Comparison of ENCODE assay signal across 8 cellular contexts in the genomic region with DNA sequence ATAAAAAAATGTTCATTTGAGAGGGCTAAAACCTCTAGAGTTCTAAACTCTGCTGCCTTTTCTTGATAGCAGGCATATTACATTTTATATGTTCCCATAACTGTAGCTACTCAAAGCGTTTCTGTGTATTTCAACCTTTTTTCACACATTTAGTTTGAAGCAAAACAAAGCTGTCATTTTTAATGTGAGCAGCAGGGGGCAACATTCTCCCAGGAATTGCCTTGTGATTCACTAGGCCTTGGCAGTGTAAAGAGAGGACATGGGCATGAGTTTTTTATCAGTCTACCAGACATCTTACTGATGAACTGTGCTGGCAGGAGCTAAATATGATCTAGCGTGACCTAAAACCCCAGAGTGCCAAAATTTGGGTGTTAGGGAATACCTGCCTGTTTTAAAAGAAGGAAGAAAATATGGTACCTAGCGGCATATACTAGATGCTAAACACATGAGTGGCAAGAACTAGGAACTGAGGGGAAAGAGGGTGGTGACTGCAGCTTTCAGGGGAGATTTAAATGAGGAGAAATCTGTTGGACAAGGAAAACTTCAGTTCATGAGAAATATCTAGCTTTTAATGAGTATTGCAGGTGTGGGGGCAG.
DNase-seq lines count a peak whose midpoint lies in the region; ATAC-seq and TF ChIP-seq lines count a peak whose summit lies in the region.

No MANE protein-coding gene starts in this region.

- peak; percentile 82 for TF ChIP-seq CTCF in A673 (conservative IDR thresholded peaks at IDR 0.05; ENCODE audit: low read depth, low read length)
- peak; percentile 83 for TF ChIP-seq CTCF in GM13977 (IDR thresholded peaks at IDR 0.05; ENCODE audit: extremely low read depth, insufficient read depth, missing control alignments)
- peak; percentile 72 to 87 (median 76) for TF ChIP-seq CTCF in right lobe of liver (IDR thresholded peaks at IDR 0.05)

- in situ Hi-C loops in GM13977 (cut with MboI; ENCODE audit: low pct_unique_long_range_greater_than_20kb, low sequenced_read_pairs, unreplicated experiment) = loop anchor here (10.0 kb wide), 1 partner anchor 304 kb away; no protein-coding TSS in a partner anchor

- H3K27me3 ChIP-seq in A673 (replicated peaks; ENCODE audit: insufficient read depth, low read depth, low read length, poor library complexity) (no peaks in the 10 kb centered on the region), right lobe of liver (no peaks in the 10 kb centered on the region)

- H3K4me1 ChIP-seq in A673 (ENCODE audit: insufficient read depth, low read length, poor library complexity, severe bottlenecking) (no peaks in the 10 kb centered on the region), right lobe of liver (no peaks in the 10 kb centered on the region)

- no peak for TF ChIP-seq POLR2A in right lobe of liver (IDR thresholded peaks at IDR 0.05)

- H3K27ac ChIP-seq in A673 (ENCODE audit: low read depth, low read length, poor library complexity, severe bottlenecking) = no peak overlapping the region
- no peak overlapping the region for H3K27ac ChIP-seq in right lobe of liver

- CTCF ChIA-PET in A673 (lab: Charles Lee) = interaction anchor here (0.5 to 1.5 kb wide), 6 partner anchors 302 to 595 kb away, joined by 3 to 7 read pairs (median 4); no protein-coding TSS in a partner anchor

- DNase-seq in A673 (ENCODE audit: low spot score) (peak; percentile 76), GM13977 (ENCODE audit: low spot score) (peak; percentile 55), NCI-H2227 treated with DMSO at 0.1 percent for 48 hours (lab: John Stamatoyannopoulos, UW) (peak; percentile 51), dermis blood vessel endothelial cell (peak; percentile 79), right lobe of liver (peak in 1 of 3 donors; percentile 48), UCSD-AML1 (lab: John Stamatoyannopoulos, UW; ENCODE audit: unreplicated experiment) (no peak)
- peak; percentile 32 to 62 for DNase-seq in activated CD4-positive, alpha-beta T cell treated with anti-CD3 and anti-CD28 coated beads for 4 hours
- DNase-seq in stimulated activated CD8-positive, alpha-beta memory T cell treated with anti-CD3 and anti-CD28 coated beads, Interleukin-15, amount 100 ng/mL, for 24 hours (ENCODE audit: low read depth) = peak; percentile 9

- intact Hi-C loops in A673 (cut with micrococcal nuclease; ENCODE audit: unreplicated experiment) = loop anchor here (1.0 kb wide), 2 partner anchors 301 to 336 kb away; no protein-coding TSS in a partner anchor
- intact Hi-C loops in right lobe of liver (cut with DNase I) = loop anchor here (10.0 kb wide), 2 partner anchors 304 to 344 kb away; no protein-coding TSS in a partner anchor

- H3K4me3 ChIP-seq in A673 (ENCODE audit: low read depth, low read length, poor library complexity, severe bottlenecking) (no peak overlapping the region), right lobe of liver (no peak overlapping the region)

- peak; percentile 68 to 82 (median 74) for ATAC-seq in right lobe of liver

- no peaks in the 10 kb centered on the region for H3K9me3 ChIP-seq in A673 (ENCODE audit: low read depth, low read length, poor library complexity, severe bottlenecking)
- no peaks in the 10 kb centered on the region for H3K9me3 ChIP-seq in right lobe of liver

- H3K36me3 ChIP-seq in A673 (ENCODE audit: insufficient read depth, low read length, poor library complexity, severe bottlenecking) (no peaks in the 10 kb centered on the region), right lobe of liver (no peaks in the 10 kb centered on the region)

- POLR2A ChIA-PET in A673 (lab: Charles Lee; ENCODE audit: low non-redundant PET) = interaction anchor here (0.6 kb wide), 1 partner anchor 333 kb away, joined by 4 read pairs; no protein-coding TSS in a partner anchor

- BruUV-seq in A673 (replicated peaks; lab: Mats Ljungman, UMichigan) = no TSS peak

- WGBS in right lobe of liver (ENCODE audit: insufficient coverage, low coverage, low lambda C conversion rate, missing lambda C conversion rate) = 38% methylated on average over 3 of the region's 3 CpGs
